In the genomic region with DNA sequence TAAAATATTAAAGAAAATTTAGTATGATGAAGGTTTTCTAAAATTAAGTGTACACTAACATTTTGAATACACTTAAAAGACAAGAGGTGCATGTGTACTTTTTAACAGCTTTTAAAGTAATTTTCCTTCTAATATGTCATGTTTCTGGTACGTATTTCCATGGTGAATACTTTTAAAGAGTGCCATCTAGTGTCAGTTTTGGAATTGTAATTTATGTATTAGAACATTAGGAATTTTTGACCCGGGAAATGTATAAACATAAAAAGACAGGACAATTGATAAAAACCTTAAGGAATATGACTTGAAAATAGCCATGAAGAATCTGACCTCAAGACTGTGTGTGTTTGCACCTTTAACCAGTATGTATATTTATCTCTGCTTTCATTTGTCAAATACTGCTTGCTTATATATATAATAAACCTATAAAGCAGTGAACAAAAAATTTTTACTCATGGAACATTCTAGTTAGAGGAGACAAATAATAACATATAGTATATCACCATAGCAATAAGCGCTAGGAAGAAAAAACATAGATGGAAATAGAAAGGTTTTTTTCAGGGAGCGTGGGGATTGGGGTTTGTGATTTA, we compare ENCODE assay signal across 8 cellular contexts. TPM values are rescaled to one million over a fixed set of nuclear protein-coding genes. Genes with fewer than 3 reads are reported as not detected.
DNase-seq lines count a peak whose midpoint lies in the region; ATAC-seq, FAIRE-seq and TF ChIP-seq lines count a peak whose summit lies in the region.

No MANE protein-coding gene starts in this region.

- no peaks in the 10 kb centered on the region for H3K9me3 Mint-ChIP-seq in activated naive CD4-positive, alpha-beta T cell treated with anti-CD3 and anti-CD28 coated beads, Interleukin-2, amount 50 U/mL, for 72 hours

- ATAC-seq in activated naive CD4-positive, alpha-beta T cell treated with anti-CD3 and anti-CD28 coated beads, Interleukin-2, amount 50 U/mL, for 72 hours: no peak
- ATAC-seq in GM19351 (IDR thresholded peaks at IDR 0.05; ENCODE audit: unreplicated experiment): no peak

- TF ChIP-seq CTCF in 22Rv1 (IDR thresholded peaks at IDR 0.05) (peak; percentile 75), parathyroid adenoma (IDR thresholded peaks at IDR 0.05) (peak; percentile 45)

- no peaks in the 10 kb centered on the region for H3K79me2 ChIP-seq in parathyroid adenoma

- no peaks in the 10 kb centered on the region for H3K27me3 ChIP-seq in parathyroid adenoma (ENCODE audit: control insufficient read depth, insufficient read depth, low read length)

- H3K27ac Mint-ChIP-seq in activated naive CD4-positive, alpha-beta T cell treated with anti-CD3 and anti-CD28 coated beads, Interleukin-2, amount 50 U/mL, for 72 hours: no peak overlapping the region

- no peaks in the 10 kb centered on the region for H3K36me3 Mint-ChIP-seq in activated naive CD4-positive, alpha-beta T cell treated with anti-CD3 and anti-CD28 coated beads, Interleukin-2, amount 50 U/mL, for 72 hours

- H3K9ac ChIP-seq in parathyroid adenoma: no peak overlapping the region

- H3K27ac ChIP-seq in 22Rv1: no peak overlapping the region
- H3K27ac ChIP-seq in parathyroid adenoma: no peak overlapping the region

- H3K4me2 ChIP-seq in parathyroid adenoma (ENCODE audit: low read length): no peak overlapping the region

- no peaks in the 10 kb centered on the region for H3K9me3 ChIP-seq in parathyroid adenoma (ENCODE audit: control insufficient read depth, low read length)

- no peak overlapping the region for H3K4me3 ChIP-seq in parathyroid adenoma (ENCODE audit: low read depth, low read length)

- no peaks in the 10 kb centered on the region for H3K4me1 ChIP-seq in parathyroid adenoma

- H3K36me3 ChIP-seq in parathyroid adenoma (ENCODE audit: control insufficient read depth, insufficient read depth, low read length): no peaks in the 10 kb centered on the region

- FAIRE-seq in endometrium (lab: Jason Lieb, UNC): peak; percentile 97

- DNase-seq in GF-D8 (lab: John Stamatoyannopoulos, UW): peak; percentile 27
- DNase-seq in NCI-H748 treated with DMSO at 0.1 percent for 48 hours (lab: John Stamatoyannopoulos, UW): peak; percentile 52
- no peak for DNase-seq in activated naive CD4-positive, alpha-beta T cell treated with anti-CD3 and anti-CD28 coated beads, Interleukin-2, amount 50 U/mL, for 72 hours (ENCODE audit: low spot score in 2 of 2)
- no peak for DNase-seq in activated effector memory CD4-positive, alpha-beta T cell treated with anti-CD3 and anti-CD28 coated beads, Interleukin-2, amount 50 U/mL, for 16 hours

- H2AFZ ChIP-seq in parathyroid adenoma: no peak overlapping the region

RNA-seq across cellular contexts. Expression of gene GSTCD, which starts 7.2 kb away (rescaled TPM):
- total RNA-seq in activated naive CD4-positive, alpha-beta T cell treated with anti-CD3 and anti-CD28 coated beads, Interleukin-2, amount 50 U/mL, for 72 hours: 10 to 100 TPM in 1 of 2 donors, 1 to 10 TPM in 1; 7.4 to 15.7 TPM

RNA-seq across cellular contexts. Expression of gene INTS12, which starts 7.3 kb away (rescaled TPM):
- 10 to 100 TPM; 16.3 to 20.9 TPM for total RNA-seq in activated naive CD4-positive, alpha-beta T cell treated with anti-CD3 and anti-CD28 coated beads, Interleukin-2, amount 50 U/mL, for 72 hours

Comparison
In these comparisons a context has a peak if more than half of its experiments do, and no peak if none do; other contexts are left out.
1. DNase-seq: peak in GF-D8 (single experiment) and NCI-H748 treated with DMSO at 0.1 percent for 48 hours (single experiment); none in activated naive CD4-positive, alpha-beta T cell treated with anti-CD3 and anti-CD28 coated beads, Interleukin-2, amount 50 U/mL, for 72 hours (0 of 2) and activated effector memory CD4-positive, alpha-beta T cell treated with anti-CD3 and anti-CD28 coated beads, Interleukin-2, amount 50 U/mL, for 16 hours (single experiment).